8 cellular contexts compared by ENCODE assay signal in genomic region chr18:69636529-69637301, GRCh38.
A peak's percentile ranks its signal among the peaks of the same experiment; 100 is the strongest.
DNase-seq lines count a peak whose midpoint lies in the region; ATAC-seq lines count a peak whose summit lies in the region.

No MANE protein-coding gene starts in this region.

- H3K27ac Mint-ChIP-seq in activated naive CD4-positive, alpha-beta T cell treated with anti-CD3 and anti-CD28 coated beads, Interleukin-2, amount 50 U/mL, for 72 hours: no peak overlapping the region

- no peaks in the 10 kb centered on the region for H3K9me3 Mint-ChIP-seq in activated naive CD4-positive, alpha-beta T cell treated with anti-CD3 and anti-CD28 coated beads, Interleukin-2, amount 50 U/mL, for 72 hours

- peak; percentile 3 for DNase-seq in activated T-cell treated with anti-CD3 and anti-CD28 coated beads for 1 hour (ENCODE audit: low read depth)
- no peak for DNase-seq in activated T-cell treated with anti-CD3 and anti-CD28 coated beads for 4 hours
- peak in 1 of 2 donors; percentile 14 for DNase-seq in activated naive CD4-positive, alpha-beta T cell treated with anti-CD3 and anti-CD28 coated beads, Interleukin-2, amount 50 U/mL, for 72 hours (ENCODE audit: low spot score in 2 of 2)
- peak; percentile 7 for DNase-seq in stimulated activated CD4-positive, alpha-beta T cell treated with anti-CD3 and anti-CD28 coated beads, Interleukin-4, amount 100 ng/mL, for 24 hours
- no peak for DNase-seq in DMS114 treated with DMSO at 0.1 percent for 48 hours (lab: John Stamatoyannopoulos, UW; ENCODE audit: unreplicated experiment)
- DNase-seq in NCI-H524 treated with DMSO at 0.1 percent for 48 hours (lab: John Stamatoyannopoulos, UW): no peak

- no peaks in the 10 kb centered on the region for H3K36me3 Mint-ChIP-seq in activated naive CD4-positive, alpha-beta T cell treated with anti-CD3 and anti-CD28 coated beads, Interleukin-2, amount 50 U/mL, for 72 hours

- ATAC-seq in HG03045 (IDR thresholded peaks at IDR 0.05; ENCODE audit: unreplicated experiment) (peak; percentile 62), GM21528 (IDR thresholded peaks at IDR 0.05; ENCODE audit: low FRiP score, unreplicated experiment) (no peak)
- peak; percentile 43 to 79 for ATAC-seq in activated naive CD4-positive, alpha-beta T cell treated with anti-CD3 and anti-CD28 coated beads, Interleukin-2, amount 50 U/mL, for 72 hours

Comparison
In these comparisons a context has a peak if more than half of its experiments do, and no peak if none do; other contexts are left out.
1. DNase-seq: peak in activated T-cell treated with anti-CD3 and anti-CD28 coated beads for 1 hour (single experiment) and stimulated activated CD4-positive, alpha-beta T cell treated with anti-CD3 and anti-CD28 coated beads, Interleukin-4, amount 100 ng/mL, for 24 hours (single experiment); none in activated T-cell treated with anti-CD3 and anti-CD28 coated beads for 4 hours (single experiment), DMS114 treated with DMSO at 0.1 percent for 48 hours (single experiment) and NCI-H524 treated with DMSO at 0.1 percent for 48 hours (single experiment).